Comparison of ENCODE assay signal across 23 cellular contexts in the genomic region with DNA sequence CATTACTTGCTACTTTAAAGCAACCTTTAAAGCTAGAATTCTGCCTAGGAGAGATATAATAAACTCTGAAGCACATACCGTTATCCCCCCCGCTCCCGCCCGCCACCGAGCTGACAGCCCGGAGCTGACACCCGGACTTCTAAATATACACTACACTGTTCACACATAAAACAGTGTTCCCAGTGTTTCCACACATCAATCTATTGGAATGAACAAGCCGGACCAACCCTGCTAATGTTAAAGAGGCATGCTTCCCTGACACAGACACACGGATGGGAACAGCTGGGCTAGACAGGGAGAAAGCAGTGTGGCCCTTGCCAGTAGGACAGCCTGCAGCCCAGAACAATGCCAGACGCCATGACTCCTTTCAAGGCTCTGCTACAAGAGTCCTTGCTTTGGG.
A peak's percentile ranks its signal among the peaks of the same experiment; 100 is the strongest.
DNase-seq lines count a peak whose midpoint lies in the region; ATAC-seq, FAIRE-seq and TF ChIP-seq lines count a peak whose summit lies in the region.
"Had no signal": no experiment of that assay in that cellular context is flagged by ENCODE, and none has a peak within 500 bp of the region (broad histone marks: within the 10 kb centered on the region; RNA-seq: fewer than 3 reads in every experiment).

No MANE protein-coding gene starts in this region.

- H3K27ac Mint-ChIP-seq in neural crest cell (ENCODE audit: unreplicated experiment): peak overlapping the region; percentile 53
- no peak overlapping the region for H3K27ac Mint-ChIP-seq in activated CD8-positive, alpha-beta T cell treated with anti-CD3 and anti-CD28 coated beads for 36 hours
- H3K27ac Mint-ChIP-seq: activated CD4-positive, alpha-beta T cell treated with anti-CD3 and anti-CD28 coated beads, Interleukin-2, amount 10 ng/mL, durations not matched to agents 7 days and 5 days; CD4-positive, alpha-beta memory T cell; stimulated activated effector memory CD8-positive, alpha-beta T cell treated with anti-CD3 and anti-CD28 coated beads, Interleukin-12 subunit alpha, Interleukin-12 subunit beta, amount 100 ng/mL, for 72 hours had no signal

- H3K4me3 ChIP-seq in left ventricle myocardium inferior: peak overlapping the region; percentile 35
- H3K4me3 ChIP-seq in thoracic aorta: peak overlapping the region; percentile 6
- H3K4me3 ChIP-seq: GM23248 had no signal

- POLR2A ChIA-PET in activated CD8-positive, alpha-beta T cell treated with anti-CD3 and anti-CD28 coated beads for 36 hours (lab: Charles Lee): no interaction called here

- no peaks in the 10 kb centered on the region for H3K36me3 Mint-ChIP-seq in neural crest cell (ENCODE audit: low read depth)
- H3K36me3 Mint-ChIP-seq in activated CD8-positive, alpha-beta T cell treated with anti-CD3 and anti-CD28 coated beads for 36 hours (ENCODE audit: low read depth): no peaks in the 10 kb centered on the region
- H3K36me3 Mint-ChIP-seq: CD4-positive, alpha-beta memory T cell; stimulated activated effector memory CD8-positive, alpha-beta T cell treated with anti-CD3 and anti-CD28 coated beads, Interleukin-12 subunit alpha, Interleukin-12 subunit beta, amount 100 ng/mL, for 72 hours had no signal

- H3K4me1 ChIP-seq in left ventricle myocardium inferior (peaks cover 78% of the 10 kb centered on the region), thoracic aorta (ENCODE audit: control insufficient read depth in 1 of 2, low read depth in 2 of 2) (peaks cover 3 to 19% of the 10 kb centered on the region in 2 donors)

- H3K4me3 Mint-ChIP-seq in neural crest cell: peak overlapping the region; percentile 66
- H3K4me3 Mint-ChIP-seq in activated CD8-positive, alpha-beta T cell treated with anti-CD3 and anti-CD28 coated beads for 36 hours: no peak overlapping the region
- H3K4me3 Mint-ChIP-seq: activated CD4-positive, alpha-beta T cell treated with anti-CD3 and anti-CD28 coated beads, Interleukin-2, amount 10 ng/mL, durations not matched to agents 7 days and 5 days; CD4-positive, alpha-beta memory T cell; stimulated activated effector memory CD8-positive, alpha-beta T cell treated with anti-CD3 and anti-CD28 coated beads, Interleukin-12 subunit alpha, Interleukin-12 subunit beta, amount 100 ng/mL, for 72 hours had no signal

- no peaks in the 10 kb centered on the region for H3K27me3 ChIP-seq in left ventricle myocardium inferior (ENCODE audit: low read depth)
- no peaks in the 10 kb centered on the region for H3K27me3 ChIP-seq in thoracic aorta (replicated peaks; ENCODE audit: insufficient read depth)

- intact Hi-C loops in left ventricle myocardium inferior (cut with micrococcal nuclease): no loop called here
- intact Hi-C loops in activated CD8-positive, alpha-beta T cell treated with anti-CD3 and anti-CD28 coated beads for 36 hours (cut with micrococcal nuclease): no loop called here

- ATAC-seq in thoracic aorta (ENCODE audit: insufficient number of reproducible peaks, low FRiP score, low read depth) (no peak), HG02981 (IDR thresholded peaks at IDR 0.05; ENCODE audit: unreplicated experiment) (no peak)
- ATAC-seq in activated CD8-positive, alpha-beta T cell treated with anti-CD3 and anti-CD28 coated beads for 36 hours: no peak
- ATAC-seq: sciatic nerve; stimulated activated effector memory CD8-positive, alpha-beta T cell treated with anti-CD3 and anti-CD28 coated beads, Interleukin-12 subunit alpha, Interleukin-12 subunit beta, amount 100 ng/mL, for 72 hours had no signal

- peak in 35 of 58 donors; percentile 5 to 72 (median 33) for DNase-seq in anterior cingulate cortex (lab: John Stamatoyannopoulos, UW)
- peak; percentile 56 for DNase-seq in left ventricle myocardium inferior
- peak; percentile 2 for DNase-seq in neural crest cell (ENCODE audit: low read depth, low spot score)
- DNase-seq in thoracic aorta (ENCODE audit: low spot score): no peak
- DNase-seq in activated CD8-positive, alpha-beta T cell treated with anti-CD3 and anti-CD28 coated beads for 36 hours: no peak
- DNase-seq in H54 (ENCODE audit: insufficient read length, low spot score): no peak
- no peak for DNase-seq in SKM-1 (lab: John Stamatoyannopoulos, UW; ENCODE audit: unreplicated experiment)
- DNase-seq: activated CD4-positive, alpha-beta T cell treated with anti-CD3 and anti-CD28 coated beads, Interleukin-2, amount 10 ng/mL, durations not matched to agents 7 days and 5 days; activated CD8-positive, alpha-beta memory T cell treated with anti-CD3 and anti-CD28 coated beads, Interleukin-2, amount 50 U/mL, for 4 hours; activated gamma-delta T cell treated with Interleukin-2 at 50 U/mL for 16 hours; CD4-positive, alpha-beta memory T cell; central memory CD4-positive, alpha-beta T cell; effector CD4-positive, alpha-beta T cell; GDM1; GM23248; NCI-H1092; NCI-H1930; NCI-H2227 treated with DMSO at 0.1 percent for 48 hours; NCI-H82; SIG-M5 had no signal

- no peaks in the 10 kb centered on the region for H3K36me3 ChIP-seq in left ventricle myocardium inferior
- H3K36me3 ChIP-seq in thoracic aorta: no peaks in the 10 kb centered on the region

- TF ChIP-seq POLR2A in H54 (IDR thresholded peaks at IDR 0.05; ENCODE audit: low read depth, low read length): no peak

- no peak for TF ChIP-seq CTCF in left ventricle myocardium inferior (IDR thresholded peaks at IDR 0.05; ENCODE audit: borderline replicate concordance)
- TF ChIP-seq CTCF in neural crest cell (conservative IDR thresholded peaks at IDR 0.05): no peak
- no peak for TF ChIP-seq CTCF in thoracic aorta (IDR thresholded peaks at IDR 0.05)
- no peak for TF ChIP-seq CTCF in activated CD8-positive, alpha-beta T cell treated with anti-CD3 and anti-CD28 coated beads for 36 hours (IDR thresholded peaks at IDR 0.05)

- H3K27ac ChIP-seq in left ventricle myocardium inferior (replicated peaks) (peak overlapping the region; percentile 84), thoracic aorta (peak overlapping the region in 1 of 2 donors; percentile 5)
- H3K27ac ChIP-seq: GM23248 had no signal

- peaks cover 38% of the 10 kb centered on the region for H3K4me1 Mint-ChIP-seq in neural crest cell
- no peaks in the 10 kb centered on the region for H3K4me1 Mint-ChIP-seq in activated CD8-positive, alpha-beta T cell treated with anti-CD3 and anti-CD28 coated beads for 36 hours (ENCODE audit: low read depth)
- H3K4me1 Mint-ChIP-seq: activated CD4-positive, alpha-beta T cell treated with anti-CD3 and anti-CD28 coated beads, Interleukin-2, amount 10 ng/mL, durations not matched to agents 7 days and 5 days; CD4-positive, alpha-beta memory T cell; stimulated activated effector memory CD8-positive, alpha-beta T cell treated with anti-CD3 and anti-CD28 coated beads, Interleukin-12 subunit alpha, Interleukin-12 subunit beta, amount 100 ng/mL, for 72 hours had no signal

- FAIRE-seq in H54 (lab: Jason Lieb, UNC): no peak

- H3K9me3 Mint-ChIP-seq in neural crest cell: no peaks in the 10 kb centered on the region
- H3K9me3 Mint-ChIP-seq in activated CD8-positive, alpha-beta T cell treated with anti-CD3 and anti-CD28 coated beads for 36 hours: no peaks in the 10 kb centered on the region
- H3K9me3 Mint-ChIP-seq: activated CD4-positive, alpha-beta T cell treated with anti-CD3 and anti-CD28 coated beads, Interleukin-2, amount 10 ng/mL, durations not matched to agents 7 days and 5 days; CD4-positive, alpha-beta memory T cell; stimulated activated effector memory CD8-positive, alpha-beta T cell treated with anti-CD3 and anti-CD28 coated beads, Interleukin-12 subunit alpha, Interleukin-12 subunit beta, amount 100 ng/mL, for 72 hours had no signal

- H3K27me3 Mint-ChIP-seq in neural crest cell (ENCODE audit: low read depth): no peaks in the 10 kb centered on the region
- H3K27me3 Mint-ChIP-seq in activated CD8-positive, alpha-beta T cell treated with anti-CD3 and anti-CD28 coated beads for 36 hours: peaks cover 1% of the 10 kb centered on the region
- H3K27me3 Mint-ChIP-seq: CD4-positive, alpha-beta memory T cell had no signal

- CTCF ChIA-PET in activated CD8-positive, alpha-beta T cell treated with anti-CD3 and anti-CD28 coated beads for 36 hours (lab: Charles Lee): no interaction called here

- H3K9me3 ChIP-seq in left ventricle myocardium inferior (replicated peaks): no peaks in the 10 kb centered on the region
- H3K9me3 ChIP-seq in thoracic aorta: no peaks in the 10 kb centered on the region

Comparison
In these comparisons a context has a peak if more than half of its experiments do, and no peak if none do; other contexts are left out.
1. DNase-seq: peak in anterior cingulate cortex (35 of 58), left ventricle myocardium inferior (single experiment) and neural crest cell (single experiment); none in thoracic aorta (single experiment), activated CD8-positive, alpha-beta T cell treated with anti-CD3 and anti-CD28 coated beads for 36 hours (single experiment), H54 (single experiment) and SKM-1 (single experiment).